Comparison of ENCODE assay signal across 28 cellular contexts in genomic region chr18:64083906-64084305, GRCh38.
"Had no signal": no experiment of that assay in that cellular context is flagged by ENCODE, and none has a peak within 500 bp of the region (broad histone marks: within the 10 kb centered on the region; RNA-seq: fewer than 3 reads in every experiment).

No MANE protein-coding gene starts in this region.

- H3K27ac ChIP-seq: brain microvascular endothelial cell, coronary artery, dorsolateral prefrontal cortex, gastrocnemius medialis, hepatocyte, left ventricle myocardium inferior, spleen, tibial nerve, WERI-Rb-1 had no signal

- DNase-seq: activated CD4-positive, alpha-beta memory T cell treated with anti-CD3 and anti-CD28 coated beads for 36 hours; activated CD4-positive, alpha-beta T cell treated with anti-CD3 and anti-CD28 coated beads, Interleukin-2, amount 10 ng/mL, durations not matched to agents 24 days and 14 days; activated CD4-positive, CD25-positive, alpha-beta regulatory T cell treated with anti-CD3 and anti-CD28 coated beads, Interleukin-2, amount 50 U/mL, for 72 hours; activated CD8-positive, alpha-beta memory T cell treated with anti-CD3 and anti-CD28 coated beads, Interleukin-2, amount 50 U/mL, for 4 hours; activated effector memory CD4-positive, alpha-beta T cell treated with anti-CD3 and anti-CD28 coated beads, Interleukin-2, amount 50 U/mL, for 16 hours; activated naive CD4-positive, alpha-beta T cell treated with anti-CD3 and anti-CD28 coated beads for 36 hours; activated naive CD8-positive, alpha-beta T cell treated with anti-CD3 and anti-CD28 coated beads, Interleukin-2, amount 10 ng/mL, durations not matched to agents 7 days and 5 days; activated T-cell treated with anti-CD3 and anti-CD28 coated beads, Interleukin-2, amount 50 U/mL, for 1 hour; amniotic stem cell; brain microvascular endothelial cell; dorsolateral prefrontal cortex; effector memory CD4-positive, alpha-beta T cell; gastrocnemius medialis; glutamatergic neuron; islet precursor cell; left ventricle myocardium inferior; posterior cingulate gyrus; right cardiac atrium; spleen; stimulated activated naive CD4-positive, alpha-beta T cell; T1000; WERI-Rb-1 had no signal

- ATAC-seq: gastrocnemius medialis, right cardiac atrium had no signal

- H3K27me3 Mint-ChIP-seq: activated CD4-positive, alpha-beta memory T cell treated with anti-CD3 and anti-CD28 coated beads for 36 hours; activated CD4-positive, alpha-beta T cell treated with anti-CD3 and anti-CD28 coated beads, Interleukin-2, amount 10 ng/mL, durations not matched to agents 24 days and 14 days; activated naive CD8-positive, alpha-beta T cell treated with anti-CD3 and anti-CD28 coated beads, Interleukin-2, amount 10 ng/mL, durations not matched to agents 7 days and 5 days had no signal

- H3K4me3 Mint-ChIP-seq: activated CD4-positive, alpha-beta memory T cell treated with anti-CD3 and anti-CD28 coated beads for 36 hours; activated CD4-positive, alpha-beta T cell treated with anti-CD3 and anti-CD28 coated beads, Interleukin-2, amount 10 ng/mL, durations not matched to agents 24 days and 14 days; activated naive CD4-positive, alpha-beta T cell treated with anti-CD3 and anti-CD28 coated beads for 36 hours; activated naive CD8-positive, alpha-beta T cell treated with anti-CD3 and anti-CD28 coated beads, Interleukin-2, amount 10 ng/mL, durations not matched to agents 7 days and 5 days; activated T-helper 1 cell treated with anti-CD3 and anti-CD28 coated beads, Interleukin-12 subunit alpha, Interleukin-12 subunit beta, Interleukin-2, Interleukin-4 antibody, amounts not matched to agents 30 ng/mL and 10 ng/mL and 1 ng/mL, durations not matched to agents 14 hours and 24 hours and 36 hours; nephron had no signal

- H3K36me3 ChIP-seq: brain microvascular endothelial cell, gastrocnemius medialis, left ventricle myocardium inferior, spleen, tibial nerve, WERI-Rb-1 had no signal

- H3K27me3 ChIP-seq: brain microvascular endothelial cell, dorsolateral prefrontal cortex, gastrocnemius medialis, hepatocyte, spleen, tibial nerve had no signal

- H3K27ac Mint-ChIP-seq: activated CD4-positive, alpha-beta memory T cell treated with anti-CD3 and anti-CD28 coated beads for 36 hours; activated CD4-positive, alpha-beta T cell treated with anti-CD3 and anti-CD28 coated beads, Interleukin-2, amount 10 ng/mL, durations not matched to agents 24 days and 14 days; activated naive CD4-positive, alpha-beta T cell treated with anti-CD3 and anti-CD28 coated beads for 36 hours; activated naive CD8-positive, alpha-beta T cell treated with anti-CD3 and anti-CD28 coated beads, Interleukin-2, amount 10 ng/mL, durations not matched to agents 7 days and 5 days; activated T-helper 1 cell treated with anti-CD3 and anti-CD28 coated beads, Interleukin-12 subunit alpha, Interleukin-12 subunit beta, Interleukin-2, Interleukin-4 antibody, amounts not matched to agents 30 ng/mL and 10 ng/mL and 1 ng/mL, durations not matched to agents 14 hours and 24 hours and 36 hours; nephron had no signal

- H3K4me1 ChIP-seq: gastrocnemius medialis, left ventricle myocardium inferior, spleen, tibial nerve had no signal

- H3K4me1 Mint-ChIP-seq: activated CD4-positive, alpha-beta T cell treated with anti-CD3 and anti-CD28 coated beads, Interleukin-2, amount 10 ng/mL, durations not matched to agents 24 days and 14 days; activated naive CD8-positive, alpha-beta T cell treated with anti-CD3 and anti-CD28 coated beads, Interleukin-2, amount 10 ng/mL, durations not matched to agents 7 days and 5 days; nephron had no signal

- H3K9me3 Mint-ChIP-seq: activated CD4-positive, alpha-beta memory T cell treated with anti-CD3 and anti-CD28 coated beads for 36 hours; activated CD4-positive, alpha-beta T cell treated with anti-CD3 and anti-CD28 coated beads, Interleukin-2, amount 10 ng/mL, durations not matched to agents 24 days and 14 days; activated naive CD4-positive, alpha-beta T cell treated with anti-CD3 and anti-CD28 coated beads for 36 hours; activated naive CD8-positive, alpha-beta T cell treated with anti-CD3 and anti-CD28 coated beads, Interleukin-2, amount 10 ng/mL, durations not matched to agents 7 days and 5 days; activated T-helper 1 cell treated with anti-CD3 and anti-CD28 coated beads, Interleukin-12 subunit alpha, Interleukin-12 subunit beta, Interleukin-2, Interleukin-4 antibody, amounts not matched to agents 30 ng/mL and 10 ng/mL and 1 ng/mL, durations not matched to agents 14 hours and 24 hours and 36 hours had no signal

- H3K4me3 ChIP-seq: coronary artery, dorsolateral prefrontal cortex, gastrocnemius medialis, hepatocyte, left ventricle myocardium inferior, lung, spleen, tibial nerve had no signal

- H3K9me3 ChIP-seq: gastrocnemius medialis, left ventricle myocardium inferior, spleen, tibial nerve had no signal

- H3K36me3 Mint-ChIP-seq: activated CD4-positive, alpha-beta memory T cell treated with anti-CD3 and anti-CD28 coated beads for 36 hours; activated naive CD8-positive, alpha-beta T cell treated with anti-CD3 and anti-CD28 coated beads, Interleukin-2, amount 10 ng/mL, durations not matched to agents 7 days and 5 days had no signal
